1 cellular context compared by ENCODE assay signal in the genomic region with DNA sequence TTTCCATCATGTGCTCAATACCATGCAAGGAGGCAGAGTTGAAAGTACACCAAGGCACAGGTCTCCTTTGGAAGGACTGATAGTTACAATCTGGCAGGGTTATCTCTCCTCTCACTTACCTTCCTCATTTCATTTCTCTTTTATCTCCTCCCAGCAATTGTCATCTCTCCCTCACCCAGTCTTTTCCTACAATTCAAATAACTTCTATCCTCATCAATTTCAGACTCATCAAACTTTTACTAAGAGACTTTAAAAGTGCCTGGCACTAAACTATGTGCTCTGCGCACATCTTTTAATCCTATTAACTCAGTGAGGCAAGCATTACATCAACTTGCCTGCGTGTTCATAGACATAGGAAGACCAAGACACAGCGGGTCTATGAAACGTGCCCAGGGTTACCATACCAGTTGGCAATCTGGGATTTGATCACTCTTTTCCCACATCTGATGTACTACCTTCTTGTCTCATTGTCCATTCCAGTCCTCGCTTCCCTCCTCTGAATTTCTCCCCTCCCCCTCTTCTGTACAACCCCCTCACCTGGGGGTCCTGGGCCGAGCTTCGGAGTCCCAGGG.
TF ChIP-seq lines count a peak whose summit lies in the region.

No MANE protein-coding gene starts in this region.

TF ChIP-seq in HEK293, 187 proteins besides CTCF, POLR2A, EP300 and RAD21 (continued from another document and continues in another):
- TF ChIP-seq ZBTB49 (tag by site-specific recombination; IDR thresholded peaks at IDR 0.05; ENCODE audit: low read depth) (no peak), ZNF529 (tag by site-specific recombination; IDR thresholded peaks at IDR 0.05; ENCODE audit: insufficient replicate concordance) (no peak), KLF8 (tag by site-specific recombination; IDR thresholded peaks at IDR 0.05) (0 out of 2 replicates have a peak, but pooled peaks have one; percentile 12), ZNF391 (tag by site-specific recombination; IDR thresholded peaks at IDR 0.05; ENCODE audit: borderline replicate concordance, low read depth) (no peak), ZNF660 (tag by site-specific recombination; IDR thresholded peaks at IDR 0.05) (no peak), ZBTB7A (tag by site-specific recombination; IDR thresholded peaks at IDR 0.05; ENCODE audit: low read depth) (no peak), ZNF521 (tag by site-specific recombination; IDR thresholded peaks at IDR 0.05) (no peak), IKZF3 (tag by site-specific recombination; IDR thresholded peaks at IDR 0.05) (no peak), ZNF138 (tag by site-specific recombination; IDR thresholded peaks at IDR 0.05; ENCODE audit: borderline replicate concordance) (no peak), FEZF1 (tag by site-specific recombination; IDR thresholded peaks at IDR 0.05) (no peak), ZNF2 (tag by site-specific recombination; IDR thresholded peaks at IDR 0.05) (no peak), ZNF449 (tag by site-specific recombination; IDR thresholded peaks at IDR 0.05) (no peak), ZNF366 (tag by site-specific recombination; conservative IDR thresholded peaks at IDR 0.05) (peak; percentile 76), ZNF292 (tag by site-specific recombination; IDR thresholded peaks at IDR 0.05; ENCODE audit: borderline replicate concordance, low read depth) (no peak), ZNF610 (tag by site-specific recombination; IDR thresholded peaks at IDR 0.05; ENCODE audit: borderline replicate concordance) (no peak), ZNF112 (tag by site-specific recombination; IDR thresholded peaks at IDR 0.05) (no peak), ZNF362 (tag by site-specific recombination; IDR thresholded peaks at IDR 0.05) (no peak), ZNF157 (tag by site-specific recombination; IDR thresholded peaks at IDR 0.05) (no peak), SALL2 (tag by site-specific recombination; IDR thresholded peaks at IDR 0.05; ENCODE audit: borderline replicate concordance) (no peak), ZBTB1 (tag by site-specific recombination; IDR thresholded peaks at IDR 0.05) (no peak), ZNF324 (tag by site-specific recombination; IDR thresholded peaks at IDR 0.05) (no peak), ZNF248 (tag by site-specific recombination; IDR thresholded peaks at IDR 0.05) (no peak), ZNF132 (tag by site-specific recombination; IDR thresholded peaks at IDR 0.05; ENCODE audit: borderline replicate concordance) (no peak), HOXA7 (CRISPR knock-in tag; IDR thresholded peaks at IDR 0.05; ENCODE audit: borderline replicate concordance) (no peak), RBAK (tag by site-specific recombination; IDR thresholded peaks at IDR 0.05) (no peak), ZNF335 (tag by site-specific recombination; conservative IDR thresholded peaks at IDR 0.05) (peak; percentile 71), ZNF404 (tag by site-specific recombination; IDR thresholded peaks at IDR 0.05) (no peak), ZNF76 (tag by site-specific recombination; IDR thresholded peaks at IDR 0.05; ENCODE audit: borderline replicate concordance, low read depth) (peak; percentile 12; the same call in 1 of the 2 replicates), KLF10 (tag by site-specific recombination; IDR thresholded peaks at IDR 0.05) (no peak), ZBTB8A (tag by site-specific recombination; IDR thresholded peaks at IDR 0.05) (no peak), ZNF37A (tag by site-specific recombination; IDR thresholded peaks at IDR 0.05) (no peak), ZNF433 (tag by site-specific recombination; IDR thresholded peaks at IDR 0.05; ENCODE audit: low read depth) (no peak), ZNF629 (tag by site-specific recombination; IDR thresholded peaks at IDR 0.05) (peak; percentile 47; the same call in 1 of the 2 replicates), ZNF488 (tag by site-specific recombination; IDR thresholded peaks at IDR 0.05) (no peak), ZNF621 (tag by site-specific recombination; IDR thresholded peaks at IDR 0.05) (no peak)
- TF ChIP-seq, protein P1, sequence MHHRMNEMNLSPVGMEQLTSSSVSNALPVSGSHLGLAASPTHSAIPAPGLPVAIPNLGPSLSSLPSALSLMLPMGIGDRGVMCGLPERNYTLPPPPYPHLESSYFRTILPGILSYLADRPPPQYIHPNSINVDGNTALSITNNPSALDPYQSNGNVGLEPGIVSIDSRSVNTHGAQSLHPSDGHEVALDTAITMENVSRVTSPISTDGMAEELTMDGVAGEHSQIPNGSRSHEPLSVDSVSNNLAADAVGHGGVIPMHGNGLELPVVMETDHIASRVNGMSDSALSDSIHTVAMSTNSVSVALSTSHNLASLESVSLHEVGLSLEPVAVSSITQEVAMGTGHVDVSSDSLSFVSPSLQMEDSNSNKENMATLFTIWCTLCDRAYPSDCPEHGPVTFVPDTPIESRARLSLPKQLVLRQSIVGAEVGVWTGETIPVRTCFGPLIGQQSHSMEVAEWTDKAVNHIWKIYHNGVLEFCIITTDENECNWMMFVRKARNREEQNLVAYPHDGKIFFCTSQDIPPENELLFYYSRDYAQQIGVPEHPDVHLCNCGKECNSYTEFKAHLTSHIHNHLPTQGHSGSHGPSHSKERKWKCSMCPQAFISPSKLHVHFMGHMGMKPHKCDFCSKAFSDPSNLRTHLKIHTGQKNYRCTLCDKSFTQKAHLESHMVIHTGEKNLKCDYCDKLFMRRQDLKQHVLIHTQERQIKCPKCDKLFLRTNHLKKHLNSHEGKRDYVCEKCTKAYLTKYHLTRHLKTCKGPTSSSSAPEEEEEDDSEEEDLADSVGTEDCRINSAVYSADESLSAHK (tag by site-specific recombination; IDR thresholded peaks at IDR 0.05): no peak
- TF ChIP-seq, protein P2, sequence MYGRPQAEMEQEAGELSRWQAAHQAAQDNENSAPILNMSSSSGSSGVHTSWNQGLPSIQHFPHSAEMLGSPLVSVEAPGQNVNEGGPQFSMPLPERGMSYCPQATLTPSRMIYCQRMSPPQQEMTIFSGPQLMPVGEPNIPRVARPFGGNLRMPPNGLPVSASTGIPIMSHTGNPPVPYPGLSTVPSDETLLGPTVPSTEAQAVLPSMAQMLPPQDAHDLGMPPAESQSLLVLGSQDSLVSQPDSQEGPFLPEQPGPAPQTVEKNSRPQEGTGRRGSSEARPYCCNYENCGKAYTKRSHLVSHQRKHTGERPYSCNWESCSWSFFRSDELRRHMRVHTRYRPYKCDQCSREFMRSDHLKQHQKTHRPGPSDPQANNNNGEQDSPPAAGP (tag by site-specific recombination; IDR thresholded peaks at IDR 0.05): no peak
- TF ChIP-seq, protein P3, sequence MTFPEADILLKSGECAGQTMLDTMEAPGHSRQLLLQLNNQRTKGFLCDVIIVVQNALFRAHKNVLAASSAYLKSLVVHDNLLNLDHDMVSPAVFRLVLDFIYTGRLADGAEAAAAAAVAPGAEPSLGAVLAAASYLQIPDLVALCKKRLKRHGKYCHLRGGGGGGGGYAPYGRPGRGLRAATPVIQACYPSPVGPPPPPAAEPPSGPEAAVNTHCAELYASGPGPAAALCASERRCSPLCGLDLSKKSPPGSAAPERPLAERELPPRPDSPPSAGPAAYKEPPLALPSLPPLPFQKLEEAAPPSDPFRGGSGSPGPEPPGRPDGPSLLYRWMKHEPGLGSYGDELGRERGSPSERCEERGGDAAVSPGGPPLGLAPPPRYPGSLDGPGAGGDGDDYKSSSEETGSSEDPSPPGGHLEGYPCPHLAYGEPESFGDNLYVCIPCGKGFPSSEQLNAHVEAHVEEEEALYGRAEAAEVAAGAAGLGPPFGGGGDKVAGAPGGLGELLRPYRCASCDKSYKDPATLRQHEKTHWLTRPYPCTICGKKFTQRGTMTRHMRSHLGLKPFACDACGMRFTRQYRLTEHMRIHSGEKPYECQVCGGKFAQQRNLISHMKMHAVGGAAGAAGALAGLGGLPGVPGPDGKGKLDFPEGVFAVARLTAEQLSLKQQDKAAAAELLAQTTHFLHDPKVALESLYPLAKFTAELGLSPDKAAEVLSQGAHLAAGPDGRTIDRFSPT (tag by site-specific recombination; IDR thresholded peaks at IDR 0.05): no peak
- TF ChIP-seq, protein P4, sequence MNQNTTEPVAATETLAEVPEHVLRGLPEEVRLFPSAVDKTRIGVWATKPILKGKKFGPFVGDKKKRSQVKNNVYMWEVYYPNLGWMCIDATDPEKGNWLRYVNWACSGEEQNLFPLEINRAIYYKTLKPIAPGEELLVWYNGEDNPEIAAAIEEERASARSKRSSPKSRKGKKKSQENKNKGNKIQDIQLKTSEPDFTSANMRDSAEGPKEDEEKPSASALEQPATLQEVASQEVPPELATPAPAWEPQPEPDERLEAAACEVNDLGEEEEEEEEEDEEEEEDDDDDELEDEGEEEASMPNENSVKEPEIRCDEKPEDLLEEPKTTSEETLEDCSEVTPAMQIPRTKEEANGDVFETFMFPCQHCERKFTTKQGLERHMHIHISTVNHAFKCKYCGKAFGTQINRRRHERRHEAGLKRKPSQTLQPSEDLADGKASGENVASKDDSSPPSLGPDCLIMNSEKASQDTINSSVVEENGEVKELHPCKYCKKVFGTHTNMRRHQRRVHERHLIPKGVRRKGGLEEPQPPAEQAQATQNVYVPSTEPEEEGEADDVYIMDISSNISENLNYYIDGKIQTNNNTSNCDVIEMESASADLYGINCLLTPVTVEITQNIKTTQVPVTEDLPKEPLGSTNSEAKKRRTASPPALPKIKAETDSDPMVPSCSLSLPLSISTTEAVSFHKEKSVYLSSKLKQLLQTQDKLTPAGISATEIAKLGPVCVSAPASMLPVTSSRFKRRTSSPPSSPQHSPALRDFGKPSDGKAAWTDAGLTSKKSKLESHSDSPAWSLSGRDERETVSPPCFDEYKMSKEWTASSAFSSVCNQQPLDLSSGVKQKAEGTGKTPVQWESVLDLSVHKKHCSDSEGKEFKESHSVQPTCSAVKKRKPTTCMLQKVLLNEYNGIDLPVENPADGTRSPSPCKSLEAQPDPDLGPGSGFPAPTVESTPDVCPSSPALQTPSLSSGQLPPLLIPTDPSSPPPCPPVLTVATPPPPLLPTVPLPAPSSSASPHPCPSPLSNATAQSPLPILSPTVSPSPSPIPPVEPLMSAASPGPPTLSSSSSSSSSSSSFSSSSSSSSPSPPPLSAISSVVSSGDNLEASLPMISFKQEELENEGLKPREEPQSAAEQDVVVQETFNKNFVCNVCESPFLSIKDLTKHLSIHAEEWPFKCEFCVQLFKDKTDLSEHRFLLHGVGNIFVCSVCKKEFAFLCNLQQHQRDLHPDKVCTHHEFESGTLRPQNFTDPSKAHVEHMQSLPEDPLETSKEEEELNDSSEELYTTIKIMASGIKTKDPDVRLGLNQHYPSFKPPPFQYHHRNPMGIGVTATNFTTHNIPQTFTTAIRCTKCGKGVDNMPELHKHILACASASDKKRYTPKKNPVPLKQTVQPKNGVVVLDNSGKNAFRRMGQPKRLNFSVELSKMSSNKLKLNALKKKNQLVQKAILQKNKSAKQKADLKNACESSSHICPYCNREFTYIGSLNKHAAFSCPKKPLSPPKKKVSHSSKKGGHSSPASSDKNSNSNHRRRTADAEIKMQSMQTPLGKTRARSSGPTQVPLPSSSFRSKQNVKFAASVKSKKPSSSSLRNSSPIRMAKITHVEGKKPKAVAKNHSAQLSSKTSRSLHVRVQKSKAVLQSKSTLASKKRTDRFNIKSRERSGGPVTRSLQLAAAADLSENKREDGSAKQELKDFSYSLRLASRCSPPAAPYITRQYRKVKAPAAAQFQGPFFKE (tag by site-specific recombination; IDR thresholded peaks at IDR 0.05; ENCODE audit: borderline replicate concordance): no peak
